14 cellular contexts compared by ENCODE assay signal in genomic region chr6:37994238-37994637, GRCh38.
A peak's percentile ranks its signal among the peaks of the same experiment; 100 is the strongest.
DNase-seq lines count a peak whose midpoint lies in the region; ATAC-seq, FAIRE-seq and TF ChIP-seq lines count a peak whose summit lies in the region.
"Had no signal": no experiment of that assay in that cellular context is flagged by ENCODE, and none has a peak within 500 bp of the region (broad histone marks: within the 10 kb centered on the region; RNA-seq: fewer than 3 reads in every experiment).

No MANE protein-coding gene starts in this region.

- no peaks in the 10 kb centered on the region for H3K36me3 Mint-ChIP-seq in astrocyte (ENCODE audit: low read depth, unreplicated experiment)
- H3K36me3 Mint-ChIP-seq in mesothelial cell of epicardium = peaks cover 9% of the 10 kb centered on the region
- no peaks in the 10 kb centered on the region for H3K36me3 Mint-ChIP-seq in stimulated activated effector memory CD8-positive, alpha-beta T cell treated with anti-CD3 and anti-CD28 coated beads, Interleukin-12 subunit alpha, Interleukin-12 subunit beta, amount 100 ng/mL, for 72 hours

- peak overlapping the region; percentile 32 for H3K4me2 ChIP-seq in astrocyte (ENCODE audit: low read length)

- peak overlapping the region; percentile 36 for H3K27ac Mint-ChIP-seq in astrocyte (ENCODE audit: unreplicated experiment)
- H3K27ac Mint-ChIP-seq in mesothelial cell of epicardium = peak overlapping the region; percentile 23
- H3K27ac Mint-ChIP-seq in stimulated activated effector memory CD8-positive, alpha-beta T cell treated with anti-CD3 and anti-CD28 coated beads, Interleukin-12 subunit alpha, Interleukin-12 subunit beta, amount 100 ng/mL, for 72 hours = no peak overlapping the region

- H3K4me3 ChIP-seq in astrocyte (ENCODE audit: insufficient read depth, low read depth, low read length) = no peak overlapping the region
- H3K4me3 ChIP-seq: psoas muscle had no signal

- peaks cover 51% of the 10 kb centered on the region for H3K4me1 Mint-ChIP-seq in astrocyte (ENCODE audit: low read depth, unreplicated experiment)
- H3K4me1 Mint-ChIP-seq in mesothelial cell of epicardium = peaks cover 25% of the 10 kb centered on the region
- H3K4me1 Mint-ChIP-seq in stimulated activated effector memory CD8-positive, alpha-beta T cell treated with anti-CD3 and anti-CD28 coated beads, Interleukin-12 subunit alpha, Interleukin-12 subunit beta, amount 100 ng/mL, for 72 hours = peaks cover 40% of the 10 kb centered on the region

- no peaks in the 10 kb centered on the region for H3K9me3 ChIP-seq in astrocyte (ENCODE audit: insufficient read depth, low read depth, low read length)
- H3K9me3 ChIP-seq: psoas muscle had no signal

- H4K20me1 ChIP-seq in astrocyte (ENCODE audit: insufficient read depth, low read length) = peaks cover 89% of the 10 kb centered on the region

- H3K4me3 Mint-ChIP-seq in astrocyte (ENCODE audit: unreplicated experiment) (no peak overlapping the region), mesothelial cell of epicardium (no peak overlapping the region)
- H3K4me3 Mint-ChIP-seq in stimulated activated effector memory CD8-positive, alpha-beta T cell treated with anti-CD3 and anti-CD28 coated beads, Interleukin-12 subunit alpha, Interleukin-12 subunit beta, amount 100 ng/mL, for 72 hours = no peak overlapping the region
- H3K4me3 Mint-ChIP-seq: central memory CD8-positive, alpha-beta T cell had no signal

- peak; percentile 59 for DNase-seq in EL
- DNase-seq in NCI-H187 (lab: John Stamatoyannopoulos, UW) = peak; percentile 13 to 19
- DNase-seq in astrocyte (ENCODE audit: low read depth) = peak; percentile 61
- no peak for DNase-seq in mesothelial cell of epicardium (ENCODE audit: low spot score in 2 of 2, unreplicated experiment in 2 of 2)
- DNase-seq in KG1 (lab: John Stamatoyannopoulos, UW) = no peak
- DNase-seq in stimulated activated effector memory CD8-positive, alpha-beta T cell treated with anti-CD3 and anti-CD28 coated beads, Interleukin-12 subunit alpha, Interleukin-12 subunit beta, amount 100 ng/mL, for 72 hours (ENCODE audit: low spot score in 2 of 2) = no peak
- no peak for DNase-seq in NCI-H2081 (lab: John Stamatoyannopoulos, UW)
- DNase-seq: activated naive CD4-positive, alpha-beta T cell treated with Interleukin-2 at 50 U/mL for 16 hours; C1 segment of cervical spinal cord; NCI-H446; psoas muscle had no signal

- no peaks in the 10 kb centered on the region for H3K27me3 ChIP-seq in astrocyte (ENCODE audit: insufficient read depth, low read length)

- TF ChIP-seq CTCF in astrocyte (IDR thresholded peaks at IDR 0.05; ENCODE audit: insufficient read depth, low read depth, low read length) = no peak
- TF ChIP-seq CTCF in mesothelial cell of epicardium (IDR thresholded peaks at IDR 0.05; ENCODE audit: unreplicated experiment) = no peak

- H3K79me2 ChIP-seq in astrocyte (ENCODE audit: insufficient read depth, low read length) = peaks cover 92% of the 10 kb centered on the region

- ATAC-seq in stimulated activated effector memory CD8-positive, alpha-beta T cell treated with anti-CD3 and anti-CD28 coated beads, Interleukin-12 subunit alpha, Interleukin-12 subunit beta, amount 100 ng/mL, for 72 hours = no peak
- no peak for ATAC-seq in HG02885 (IDR thresholded peaks at IDR 0.05; ENCODE audit: poor library complexity, unreplicated experiment)
- ATAC-seq: psoas muscle, Right ventricle myocardium inferior had no signal

- peaks cover 21% of the 10 kb centered on the region for H3K4me1 ChIP-seq in astrocyte (ENCODE audit: insufficient read depth, low read length)

- H3K27ac ChIP-seq in astrocyte (ENCODE audit: low read depth, low read length) = peak overlapping the region; percentile 7
- H3K27ac ChIP-seq: psoas muscle had no signal

- H2AFZ ChIP-seq in astrocyte (ENCODE audit: low read depth, low read length) = no peak overlapping the region

- H3K9me3 Mint-ChIP-seq in astrocyte (ENCODE audit: unreplicated experiment) (no peaks in the 10 kb centered on the region), mesothelial cell of epicardium (peaks cover 12% of the 10 kb centered on the region)
- H3K9me3 Mint-ChIP-seq in stimulated activated effector memory CD8-positive, alpha-beta T cell treated with anti-CD3 and anti-CD28 coated beads, Interleukin-12 subunit alpha, Interleukin-12 subunit beta, amount 100 ng/mL, for 72 hours = peaks cover 3% of the 10 kb centered on the region
- H3K9me3 Mint-ChIP-seq: central memory CD8-positive, alpha-beta T cell had no signal

- no peaks in the 10 kb centered on the region for H3K36me3 ChIP-seq in astrocyte (ENCODE audit: insufficient read depth, low read length)

- no peak for FAIRE-seq in astrocyte (lab: Jason Lieb, UNC)

- no peaks in the 10 kb centered on the region for H3K27me3 Mint-ChIP-seq in astrocyte (ENCODE audit: low read depth, unreplicated experiment)
- no peaks in the 10 kb centered on the region for H3K27me3 Mint-ChIP-seq in mesothelial cell of epicardium (ENCODE audit: low read depth)
- H3K27me3 Mint-ChIP-seq: central memory CD8-positive, alpha-beta T cell had no signal

- no peak overlapping the region for H3K9ac ChIP-seq in astrocyte (ENCODE audit: low read length)

Comparison
In these comparisons a context has a peak if more than half of its experiments do, and no peak if none do; other contexts are left out.
1. DNase-seq: peak in EL (single experiment), NCI-H187 (2 of 2) and astrocyte (single experiment); none in mesothelial cell of epicardium (0 of 2), KG1 (single experiment), stimulated activated effector memory CD8-positive, alpha-beta T cell treated with anti-CD3 and anti-CD28 coated beads, Interleukin-12 subunit alpha, Interleukin-12 subunit beta, amount 100 ng/mL, for 72 hours (0 of 2) and NCI-H2081 (0 of 2).